In the genomic region with DNA sequence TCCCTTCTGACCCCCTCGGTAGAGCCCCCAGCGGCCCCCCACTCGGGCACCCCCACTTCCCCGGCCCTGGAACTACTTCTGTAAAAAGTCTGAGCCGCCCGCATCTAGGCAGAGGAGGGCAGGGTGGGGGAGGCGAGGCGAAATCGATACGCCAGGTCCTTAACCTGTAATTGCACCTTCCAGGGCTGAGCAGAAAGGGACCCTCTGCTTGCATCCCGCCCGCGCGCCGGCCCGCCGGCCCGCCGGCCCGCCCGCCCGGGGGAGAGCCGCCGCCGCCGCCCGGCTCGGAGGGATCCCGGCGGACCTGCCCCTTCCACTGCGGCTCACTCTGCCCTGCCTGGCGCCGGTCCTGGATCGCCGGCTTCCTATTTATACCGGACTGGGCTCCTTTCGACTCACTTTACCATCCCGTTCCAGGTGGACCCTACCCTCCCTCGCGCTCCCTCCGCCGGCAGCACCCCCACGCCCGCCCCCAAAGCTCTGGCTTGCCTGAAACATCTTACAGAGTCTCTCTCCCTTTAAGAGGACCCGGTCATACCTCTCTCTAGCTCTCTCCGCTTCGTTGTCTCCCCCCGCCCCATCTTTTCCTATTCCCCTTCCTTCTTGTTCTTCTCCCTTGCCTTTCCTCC, we compare ENCODE assay signal across 10 cellular contexts. TPM values are rescaled to one million over a fixed set of nuclear protein-coding genes. Genes with fewer than 3 reads are reported as not detected.
DNase-seq lines count a peak whose midpoint lies in the region; ATAC-seq and TF ChIP-seq lines count a peak whose summit lies in the region.
"Had no signal": no experiment of that assay in that cellular context is flagged by ENCODE, and none has a peak within 500 bp of the region (broad histone marks: within the 10 kb centered on the region; RNA-seq: fewer than 3 reads in every experiment).

No MANE protein-coding gene starts in this region.

- H3K27me3 ChIP-seq in BLaER1: peaks cover 36% of the 10 kb centered on the region
- H3K27me3 ChIP-seq in dorsolateral prefrontal cortex: peaks cover 0 to 36% (median 20%) of the 10 kb centered on the region in 45 donors
- H3K27me3 ChIP-seq: SJCRH30 had no signal

- intact Hi-C loops in dorsolateral prefrontal cortex (cut with DNase I): no loop called here
- intact Hi-C loops in lower leg skin (cut with DNase I; ENCODE audit: low total_unique reads): no loop called here

- no peaks in the 10 kb centered on the region for H4K20me1 ChIP-seq in BLaER1

- no peaks in the 10 kb centered on the region for H3K36me3 ChIP-seq in BLaER1
- H3K36me3 ChIP-seq: SJCRH30 had no signal

- H3K4me3 ChIP-seq in BLaER1 (peak overlapping the region; percentile 72), dorsolateral prefrontal cortex (peak overlapping the region; percentile 22 to 77 (median 53)), lower leg skin (ENCODE audit: low read depth, poor library complexity, severe bottlenecking) (no peak overlapping the region)

- CTCF ChIA-PET in RWPE1 (lab: Yijun Ruan, JAX): interaction anchor here (0.7 kb wide), 1 partner anchor 13 kb away, joined by 3 read pairs; no protein-coding TSS in a partner anchor

- H3K36me3 Mint-ChIP-seq in nephron progenitor cell (ENCODE audit: low read depth): no peaks in the 10 kb centered on the region

- no peak for ATAC-seq in GM19463 (IDR thresholded peaks at IDR 0.05; ENCODE audit: unreplicated experiment)

- H3K9me3 Mint-ChIP-seq in nephron progenitor cell: no peaks in the 10 kb centered on the region

- no peak for TF ChIP-seq CTCF in dorsolateral prefrontal cortex (IDR thresholded peaks at IDR 0.05 in 54 of 56, conservative IDR thresholded peaks at IDR 0.05 in 2 of 56; ENCODE audit: low read depth in 1 of 56, partially characterized antibody in 56 of 56)
- no peak for TF ChIP-seq CTCF in nephron progenitor cell (IDR thresholded peaks at IDR 0.05)
- no peak for TF ChIP-seq CTCF in RWPE1 (conservative IDR thresholded peaks at IDR 0.05; ENCODE audit: low read depth)
- TF ChIP-seq CTCF in lower leg skin (IDR thresholded peaks at IDR 0.05): no peak

- DNase-seq in NCI-H1092 (lab: John Stamatoyannopoulos, UW) (peak; percentile 43), dorsolateral prefrontal cortex (no peak), nephron progenitor cell (peak; percentile 63), RWPE1 (ENCODE audit: low spot score) (no peak), lower leg skin (ENCODE audit: low spot score in 2 of 2) (no peak)
- no peak for DNase-seq in stimulated activated CD4-positive, alpha-beta T cell treated with anti-CD3 and anti-CD28 coated beads, Interleukin-12 subunit alpha, Interleukin-12 subunit beta, amount 100 ng/mL, for 4 hours

- H3K4me1 Mint-ChIP-seq in nephron progenitor cell: peaks cover 65% of the 10 kb centered on the region

- H3K4me2 ChIP-seq in BLaER1: peak overlapping the region; percentile 91

- H3K27me3 Mint-ChIP-seq in nephron progenitor cell (ENCODE audit: low read depth, poor library complexity): peaks cover 41% of the 10 kb centered on the region

- H3K9me3 ChIP-seq in BLaER1: no peaks in the 10 kb centered on the region
- H3K9me3 ChIP-seq: SJCRH30 had no signal

- TF ChIP-seq POLR2A in lower leg skin (IDR thresholded peaks at IDR 0.05): no peak

- H3K27ac ChIP-seq in BLaER1 (peak overlapping the region; percentile 68), dorsolateral prefrontal cortex (no peak overlapping the region), RWPE1 (no peak overlapping the region)
- H3K27ac ChIP-seq: SJCRH30 had no signal

- peaks cover 50% of the 10 kb centered on the region for H3K4me1 ChIP-seq in BLaER1
- H3K4me1 ChIP-seq: SJCRH30 had no signal

- peak overlapping the region; percentile 84 for H3K27ac Mint-ChIP-seq in nephron progenitor cell

- POLR2A ChIA-PET in RWPE1 (lab: Yijun Ruan, JAX; ENCODE audit: low non-redundant PET): no interaction called here

- WGBS in lower leg skin, 2 donors: 2 to 3% methylated on average over 27 to 34 of the region's 48 CpGs

- H3K4me3 Mint-ChIP-seq in nephron progenitor cell: peak overlapping the region; percentile 85

- H3K9ac ChIP-seq in BLaER1: peak overlapping the region; percentile 71

RNA-seq across cellular contexts. Expression of a gene that starts 0.8 kb away (rescaled TPM):
- total RNA-seq in dorsolateral prefrontal cortex: 1 to 10 TPM in 56 of 120 experiments, under 1 TPM in 64; 0.12 to 3.4 (median 0.94) TPM
- total RNA-seq in lower leg skin: not detected
- total RNA-seq: fibroblast of villous mesenchyme, SJCRH30 had no signal

Comparison
In these comparisons a context has a peak if more than half of its experiments do, and no peak if none do; other contexts are left out.
1. DNase-seq: peak in NCI-H1092 (single experiment) and nephron progenitor cell (single experiment); none in dorsolateral prefrontal cortex (0 of 10), stimulated activated CD4-positive, alpha-beta T cell treated with anti-CD3 and anti-CD28 coated beads, Interleukin-12 subunit alpha, Interleukin-12 subunit beta, amount 100 ng/mL, for 4 hours (single experiment), RWPE1 (single experiment) and lower leg skin (0 of 2).